12 cellular contexts compared by ENCODE assay signal in the genomic region with DNA sequence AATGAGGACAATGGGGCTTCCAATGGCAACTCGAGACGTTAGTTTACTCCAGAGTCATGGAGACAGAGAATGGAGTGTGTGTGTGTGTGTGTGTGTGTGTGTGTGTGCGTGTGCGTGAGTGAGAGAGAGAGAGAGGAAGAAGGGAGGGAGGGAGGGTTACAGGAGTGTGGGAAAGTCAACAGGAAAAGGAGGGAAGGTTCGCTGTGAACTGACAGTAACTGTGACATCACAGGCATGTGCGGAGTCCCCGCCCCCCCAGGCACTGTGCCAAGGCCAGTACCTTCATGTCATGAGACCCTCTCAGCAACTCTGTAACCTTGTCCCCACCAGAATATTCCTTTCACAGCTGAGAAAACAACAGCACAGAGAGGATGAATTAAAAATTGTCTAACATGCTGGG. TPM values are rescaled to one million over a fixed set of nuclear protein-coding genes. Genes with fewer than 3 reads are reported as not detected.
"Had no signal": no experiment of that assay in that cellular context is flagged by ENCODE, and none has a peak within 500 bp of the region (broad histone marks: within the 10 kb centered on the region; RNA-seq: fewer than 3 reads in every experiment).

No MANE protein-coding gene starts in this region.

RNA-seq across cellular contexts. Expression of a gene that starts 28.2 kb away (rescaled TPM):
- total RNA-seq: activated CD8-positive, alpha-beta T cell treated with anti-CD3 and anti-CD28 coated beads for 36 hours; ascending aorta; M059J; PC-3; SJCRH30 had no signal

RNA-seq across cellular contexts. Expression of a gene that starts 32.1 kb away (rescaled TPM):
- total RNA-seq: activated CD4-positive, alpha-beta T cell treated with anti-CD3 and anti-CD28 coated beads, Interleukin-2, amount 10 ng/mL, durations not matched to agents 24 days and 14 days; activated CD8-positive, alpha-beta memory T cell treated with anti-CD3 and anti-CD28 coated beads for 36 hours; activated CD8-positive, alpha-beta T cell treated with anti-CD3 and anti-CD28 coated beads for 36 hours; activated naive CD8-positive, alpha-beta T cell treated with anti-CD3 and anti-CD28 coated beads, Interleukin-2, amount 10 ng/mL, durations not matched to agents 7 days and 5 days; activated T-helper 2 cell treated with anti-CD3 and anti-CD28 coated beads, Interferon-gamma antibody, Interleukin-2, Interleukin-4, amounts not matched to agents 10 μg/mL and 5 μg/mL and 100 μg/mL, durations not matched to agents 14 hours and 24 hours and 36 hours; ascending aorta; breast epithelium; cardiac septum; M059J; PC-3; SJCRH30 had no signal
- polyA plus RNA-seq: adipose tissue had no signal
